ENCODE assay signal across 32 cellular contexts in the genomic region with DNA sequence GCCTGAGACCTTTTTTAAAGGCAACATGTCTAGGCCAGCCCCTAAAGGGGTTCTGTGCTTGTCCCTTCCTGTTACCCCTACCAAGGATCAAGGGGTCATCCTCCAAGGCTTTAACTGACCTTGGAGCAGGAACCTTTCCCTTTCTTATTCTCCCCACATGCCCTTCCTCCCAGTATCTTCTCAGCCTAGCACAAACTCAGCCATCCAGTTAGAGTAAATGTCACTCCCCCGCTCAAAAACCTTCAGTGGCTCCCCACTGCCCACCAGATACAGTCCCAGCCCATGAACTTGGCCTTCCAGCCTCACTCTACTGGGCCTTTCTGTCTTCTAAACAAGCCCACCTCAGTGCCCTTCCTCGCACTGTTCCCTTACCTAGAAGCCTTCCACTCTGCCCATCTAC. TPM values are rescaled to one million over a fixed set of nuclear protein-coding genes. Genes with fewer than 3 reads are reported as not detected.
"Had no signal": no experiment of that assay in that cellular context is flagged by ENCODE, and none has a peak within 500 bp of the region (broad histone marks: within the 10 kb centered on the region; RNA-seq: fewer than 3 reads in every experiment).

No MANE protein-coding gene starts in this region.

- H3K4me2 ChIP-seq: hepatocyte had no signal

- H3K27ac Mint-ChIP-seq: endodermal cell; mesothelial cell of epicardium; natural killer cell treated with Interleukin-12 subunit alpha and Interleukin-12 subunit beta and Interleukin-15 and Interleukin-18, amount 100 ng/mL, for 72 hours; stimulated activated naive B cell treated with anti-CD40 and anti-IgM and Interleukin-4, amounts not matched to agents 10 μg/mL and 1 μg/mL and 100 μg/mL, for 72 hours; stimulated activated naive CD8-positive, alpha-beta T cell treated with anti-CD3 and anti-CD28 coated beads, Interleukin-15, Interleukin-2, amounts not matched to agents 100 ng/mL and 50 ng/mL, for 24 hours had no signal

- H3K4me1 Mint-ChIP-seq: mesothelial cell of epicardium; naive B cell; stimulated activated naive B cell treated with anti-CD40 and anti-IgM and Interleukin-4, amounts not matched to agents 10 μg/mL and 1 μg/mL and 100 μg/mL, for 72 hours had no signal

- H3K9me3 ChIP-seq: esophagus muscularis mucosa, gastroesophageal sphincter, heart left ventricle, mucosa of descending colon, ovary, psoas muscle, suprapubic skin, transverse colon, upper lobe of right lung, uterus had no signal

- H3K79me2 ChIP-seq: hepatocyte had no signal

- H3K4me3 ChIP-seq: esophagus muscularis mucosa, gastroesophageal sphincter, heart left ventricle, hepatocyte, mucosa of descending colon, ovary, psoas muscle, skin epidermis, suprapubic skin, transverse colon, upper lobe of right lung, uterus had no signal

- H3K9me3 Mint-ChIP-seq: endodermal cell; mesothelial cell of epicardium; natural killer cell treated with Interleukin-12 subunit alpha and Interleukin-12 subunit beta and Interleukin-15 and Interleukin-18, amount 100 ng/mL, for 72 hours; neural crest cell; stimulated activated naive CD8-positive, alpha-beta T cell treated with anti-CD3 and anti-CD28 coated beads, Interleukin-15, Interleukin-2, amounts not matched to agents 100 ng/mL and 50 ng/mL, for 24 hours had no signal

- DNase-seq: effector CD8-positive, alpha-beta T cell; foreskin keratinocyte; kidney; mesenchymal stem cell; mucosa of descending colon; naive B cell; ovary; posterior cingulate gyrus; psoas muscle; stimulated activated CD4-positive, alpha-beta T cell treated with anti-CD3 and anti-CD28 coated beads, Interleukin-15, amount 100 ng/mL, for 24 hours; stimulated activated CD4-positive, alpha-beta T cell treated with anti-CD3 and anti-CD28 coated beads, Interleukin-2, amount 100 ng/mL, for 48 hours; stimulated activated naive B cell treated with anti-CD40 and anti-IgM and Interleukin-4, amounts not matched to agents 10 μg/mL and 1 μg/mL and 100 μg/mL, for 72 hours; upper lobe of right lung; uterus had no signal

- H3K36me3 ChIP-seq: esophagus muscularis mucosa, gastroesophageal sphincter, ovary, suprapubic skin, transverse colon, upper lobe of right lung, uterus had no signal

- H3K27ac ChIP-seq: esophagus muscularis mucosa, foreskin keratinocyte, gastroesophageal sphincter, heart left ventricle, hepatocyte, ovary, psoas muscle, skin epidermis, suprapubic skin, transverse colon, upper lobe of right lung, uterus had no signal

- H3K27me3 ChIP-seq: ovary, upper lobe of right lung, uterus had no signal

- H3K36me3 Mint-ChIP-seq: mesothelial cell of epicardium; naive B cell; natural killer cell treated with Interleukin-12 subunit alpha and Interleukin-12 subunit beta and Interleukin-15 and Interleukin-18, amount 100 ng/mL, for 72 hours; stimulated activated naive B cell treated with anti-CD40 and anti-IgM and Interleukin-4, amounts not matched to agents 10 μg/mL and 1 μg/mL and 100 μg/mL, for 72 hours had no signal

- FAIRE-seq: colon, endothelial cell of umbilical vein, kidney had no signal

- H3K4me1 ChIP-seq: esophagus muscularis mucosa, foreskin keratinocyte, gastroesophageal sphincter, heart left ventricle, psoas muscle, suprapubic skin, transverse colon, upper lobe of right lung, uterus had no signal

- H2AFZ ChIP-seq: hepatocyte had no signal

- H3K4me3 Mint-ChIP-seq: endodermal cell; mesothelial cell of epicardium; natural killer cell treated with Interleukin-12 subunit alpha and Interleukin-12 subunit beta and Interleukin-15 and Interleukin-18, amount 100 ng/mL, for 72 hours; neural crest cell; stimulated activated naive B cell treated with anti-CD40 and anti-IgM and Interleukin-4, amounts not matched to agents 10 μg/mL and 1 μg/mL and 100 μg/mL, for 72 hours; stimulated activated naive CD8-positive, alpha-beta T cell treated with anti-CD3 and anti-CD28 coated beads, Interleukin-15, Interleukin-2, amounts not matched to agents 100 ng/mL and 50 ng/mL, for 24 hours had no signal

RNA-seq across cellular contexts. Expression of a gene that starts 8.8 kb away (rescaled TPM):
- total RNA-seq: endodermal cell; endothelial cell of umbilical vein; epithelial cell of proximal tubule; fibroblast of lung; foreskin keratinocyte; lung microvascular endothelial cell; mesothelial cell of epicardium; natural killer cell treated with Interleukin-12 subunit alpha and Interleukin-12 subunit beta and Interleukin-15 and Interleukin-18, amount 100 ng/mL, for 72 hours; neural crest cell; renal cortical epithelial cell had no signal
- polyA plus RNA-seq: endothelial cell of umbilical vein, fibroblast of lung, foreskin keratinocyte had no signal

RNA-seq across cellular contexts. Expression of a gene that starts 18.4 kb away (rescaled TPM):
- total RNA-seq: endodermal cell; endothelial cell of umbilical vein; epithelial cell of proximal tubule; fibroblast of lung; foreskin keratinocyte; lung microvascular endothelial cell; mesothelial cell of epicardium; natural killer cell treated with Interleukin-12 subunit alpha and Interleukin-12 subunit beta and Interleukin-15 and Interleukin-18, amount 100 ng/mL, for 72 hours; neural crest cell; renal cortical epithelial cell had no signal
- polyA plus RNA-seq: endothelial cell of umbilical vein, fibroblast of lung, foreskin keratinocyte had no signal

RNA-seq across cellular contexts. Expression of a gene that starts 25.5 kb away (rescaled TPM):
- total RNA-seq: endodermal cell; endothelial cell of umbilical vein; epithelial cell of proximal tubule; fibroblast of lung; foreskin keratinocyte; lung microvascular endothelial cell; mesothelial cell of epicardium; natural killer cell treated with Interleukin-12 subunit alpha and Interleukin-12 subunit beta and Interleukin-15 and Interleukin-18, amount 100 ng/mL, for 72 hours; neural crest cell; renal cortical epithelial cell had no signal
- polyA plus RNA-seq: endothelial cell of umbilical vein, fibroblast of lung, foreskin keratinocyte had no signal

RNA-seq across cellular contexts. Expression of a gene that starts 48.8 kb away (rescaled TPM):
- total RNA-seq: natural killer cell treated with Interleukin-12 subunit alpha and Interleukin-12 subunit beta and Interleukin-15 and Interleukin-18, amount 100 ng/mL, for 72 hours had no signal
